In genomic region chr2:120247851-120248250, GRCh38 we compare ENCODE assay signal across 18 cellular contexts.
"Had no signal": no experiment of that assay in that cellular context is flagged by ENCODE, and none has a peak within 500 bp of the region (broad histone marks: within the 10 kb centered on the region; RNA-seq: fewer than 3 reads in every experiment).

No MANE protein-coding gene starts in this region.

- H2AFZ ChIP-seq: hepatocyte had no signal

- H3K36me3 ChIP-seq: neutrophil, thoracic aorta, transverse colon had no signal

- H3K4me3 ChIP-seq: hepatocyte, smooth muscle cell, thoracic aorta, transverse colon had no signal

- H3K79me2 ChIP-seq: hepatocyte had no signal

- ATAC-seq: foreskin keratinocyte; left colon; right cardiac atrium; stimulated activated naive B cell treated with anti-CD40 and anti-IgM and Interleukin-4, amounts not matched to agents 10 μg/mL and 1 μg/mL and 100 μg/mL, for 72 hours; stimulated activated naive CD8-positive, alpha-beta T cell treated with anti-CD3 and anti-CD28 coated beads, Interleukin-15, amount 100 ng/mL, for 72 hours had no signal

- DNase-seq: effector memory CD4-positive, alpha-beta T cell; foreskin keratinocyte; head of caudate nucleus; kidney; left colon; mesendoderm; naive B cell; right cardiac atrium; stimulated activated CD4-positive, alpha-beta T cell treated with anti-CD3 and anti-CD28 coated beads, Interleukin-4, amount 100 ng/mL, for 1 hour; stimulated activated CD8-positive, alpha-beta memory T cell treated with anti-CD3 and anti-CD28 coated beads, Interleukin-4, amount 100 ng/mL, for 48 hours; stimulated activated naive B cell treated with anti-CD40 and anti-IgM and Interleukin-4, amounts not matched to agents 10 μg/mL and 1 μg/mL and 100 μg/mL, for 72 hours; stimulated activated naive CD8-positive, alpha-beta T cell treated with anti-CD3 and anti-CD28 coated beads, Interleukin-15, amount 100 ng/mL, for 72 hours; transverse colon had no signal

- H3K27ac Mint-ChIP-seq: stimulated activated naive B cell treated with anti-CD40 and anti-IgM and Interleukin-4, amounts not matched to agents 10 μg/mL and 1 μg/mL and 100 μg/mL, for 72 hours; stimulated activated naive CD8-positive, alpha-beta T cell treated with anti-CD3 and anti-CD28 coated beads, Interleukin-15, amount 100 ng/mL, for 72 hours had no signal

- H3K9me3 Mint-ChIP-seq: nephron had no signal

- H3K4me2 ChIP-seq: hepatocyte, smooth muscle cell had no signal

- H3K4me3 Mint-ChIP-seq: naive B cell; nephron; stimulated activated naive B cell treated with anti-CD40 and anti-IgM and Interleukin-4, amounts not matched to agents 10 μg/mL and 1 μg/mL and 100 μg/mL, for 72 hours; stimulated activated naive CD8-positive, alpha-beta T cell treated with anti-CD3 and anti-CD28 coated beads, Interleukin-15, amount 100 ng/mL, for 72 hours had no signal

- H3K27me3 ChIP-seq: foreskin keratinocyte, hepatocyte, neutrophil, transverse colon had no signal

- H3K27ac ChIP-seq: foreskin keratinocyte, hepatocyte, neutrophil, thoracic aorta, transverse colon had no signal

- H3K9me3 ChIP-seq: neutrophil, thoracic aorta, transverse colon had no signal
